8 cellular contexts compared by ENCODE assay signal in the genomic region with DNA sequence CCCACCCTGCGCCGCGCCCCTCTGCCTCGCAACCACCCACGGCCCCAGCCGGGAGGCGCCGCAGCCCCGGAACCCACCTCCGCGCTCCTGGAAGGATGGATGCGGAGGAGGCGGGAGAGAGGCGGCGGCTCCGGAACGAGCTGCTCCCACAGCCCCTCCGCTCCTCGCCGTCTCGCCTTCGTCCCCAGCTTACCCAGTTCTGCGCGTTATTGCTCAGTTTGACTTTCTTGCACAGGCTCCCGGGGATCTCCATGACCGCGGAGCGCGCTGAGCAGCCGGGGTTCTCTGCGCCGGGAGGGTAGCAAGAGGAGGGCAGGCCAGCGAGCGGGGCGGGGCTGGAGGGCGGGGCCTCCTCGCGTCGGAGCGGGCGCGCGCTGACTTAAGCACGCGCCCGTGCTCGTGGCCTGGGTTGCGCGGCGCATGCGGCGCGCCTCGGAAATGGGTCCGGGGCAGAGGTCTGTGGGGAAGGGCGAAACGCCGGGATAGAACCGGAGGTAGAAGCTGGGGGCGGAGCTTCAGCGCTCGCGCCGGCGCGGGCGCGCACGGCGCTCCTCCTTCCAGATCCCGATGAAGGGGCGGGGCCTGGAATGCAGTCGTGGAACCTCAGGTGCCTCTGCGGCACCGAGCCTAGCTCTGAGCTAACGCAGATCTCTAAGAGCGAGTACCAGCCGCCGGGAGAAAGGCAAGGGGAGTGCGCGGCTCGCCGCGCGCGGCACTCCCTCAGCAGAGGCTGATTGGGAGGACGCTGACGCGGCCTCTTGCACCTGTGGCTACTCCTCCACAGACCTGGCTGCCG. TPM values are rescaled to one million over a fixed set of nuclear protein-coding genes. Genes with fewer than 3 reads are reported as not detected.
A peak's percentile ranks its signal among the peaks of the same experiment; 100 is the strongest.
DNase-seq lines count a peak whose midpoint lies in the region; ATAC-seq and TF ChIP-seq lines count a peak whose summit lies in the region.

A gene (minus strand): TSS at position 308 of the 796 bp plus-strand sequence. CDS start 55 bp downstream, at position 253.

- H3K9me3 ChIP-seq in prostate gland = no peaks in the 10 kb centered on the region

- DNase-seq in NCI-H187 treated with DMSO at 0.1 percent for 48 hours (lab: John Stamatoyannopoulos, UW) (peak; percentile 10), T-helper 2 cell (peak; percentile 88 to 98 (median 94)), left ventricle myocardium superior (peak; percentile 98), prostate gland (ENCODE audit: low spot score) (peak; percentile 98), ureter (ENCODE audit: low spot score) (peak; percentile 97)

- TF ChIP-seq POLR2A in GM18505 (IDR thresholded peaks at IDR 0.05; ENCODE audit: borderline replicate concordance, extremely low read depth, insufficient read depth, insufficient read length) = peak; percentile 68
- peak; percentile 89 for TF ChIP-seq POLR2A in prostate gland (IDR thresholded peaks at IDR 0.05)

- peak within 1 kb of the TSS; percentile 90 for H3K27ac ChIP-seq in angular gyrus (ENCODE audit: low read depth, low read length)
- peak within 1 kb of the TSS; percentile 90 to 94 for H3K27ac ChIP-seq in prostate gland

- no peaks in the 10 kb centered on the region for H3K36me3 ChIP-seq in prostate gland

- H3K4me1 ChIP-seq in prostate gland (replicated peaks) = peaks cover 4% of the 10 kb centered on the region

- peak in 1 of 4 experiments; percentile 4 for TF ChIP-seq CTCF in prostate gland (IDR thresholded peaks at IDR 0.05)

- WGBS in prostate gland = under 1% methylated on average over 67 of the region's 90 CpGs

- peak; percentile 87 for ATAC-seq in GM18505 (IDR thresholded peaks at IDR 0.05; ENCODE audit: unreplicated experiment)
- peak; percentile 94 for ATAC-seq in HG02970 (IDR thresholded peaks at IDR 0.05; ENCODE audit: low FRiP score, unreplicated experiment)
- ATAC-seq in left ventricle myocardium superior = peak; percentile 98

- no peaks in the 10 kb centered on the region for H3K27me3 ChIP-seq in prostate gland (replicated peaks; ENCODE audit: insufficient read depth)

- intact Hi-C loops in left ventricle myocardium superior (cut with micrococcal nuclease) = no loop called here
- intact Hi-C loops in prostate gland (cut with DNase I) = loop anchor here (2.0 kb wide), 1 partner anchor 21 kb away; no protein-coding TSS in a partner anchor

- peak within 1 kb of the TSS; percentile 54 to 73 for H3K4me3 ChIP-seq in prostate gland

RNA-seq across cellular contexts. Expression of the gene that starts here (rescaled TPM):
- total RNA-seq in left ventricle myocardium superior (9.6 TPM), prostate gland (10 to 100 TPM; 38.3 to 74.6 TPM), ureter (44.7 TPM)

Comparison
In these comparisons a context has a peak if more than half of its experiments do, and no peak if none do; other contexts are left out.
1. Peak in every context shown above with its lines: DNase-seq, ATAC-seq, H3K4me3 ChIP-seq and H3K27ac ChIP-seq.
2. DNase-seq: peak in every context shown above with its lines; median percentile 98 in left ventricle myocardium superior; 98 in prostate gland; 97 in ureter; 94 in T-helper 2 cell; 10 in NCI-H187 treated with DMSO at 0.1 percent for 48 hours.